8 cellular contexts compared by ENCODE assay signal in the genomic region with DNA sequence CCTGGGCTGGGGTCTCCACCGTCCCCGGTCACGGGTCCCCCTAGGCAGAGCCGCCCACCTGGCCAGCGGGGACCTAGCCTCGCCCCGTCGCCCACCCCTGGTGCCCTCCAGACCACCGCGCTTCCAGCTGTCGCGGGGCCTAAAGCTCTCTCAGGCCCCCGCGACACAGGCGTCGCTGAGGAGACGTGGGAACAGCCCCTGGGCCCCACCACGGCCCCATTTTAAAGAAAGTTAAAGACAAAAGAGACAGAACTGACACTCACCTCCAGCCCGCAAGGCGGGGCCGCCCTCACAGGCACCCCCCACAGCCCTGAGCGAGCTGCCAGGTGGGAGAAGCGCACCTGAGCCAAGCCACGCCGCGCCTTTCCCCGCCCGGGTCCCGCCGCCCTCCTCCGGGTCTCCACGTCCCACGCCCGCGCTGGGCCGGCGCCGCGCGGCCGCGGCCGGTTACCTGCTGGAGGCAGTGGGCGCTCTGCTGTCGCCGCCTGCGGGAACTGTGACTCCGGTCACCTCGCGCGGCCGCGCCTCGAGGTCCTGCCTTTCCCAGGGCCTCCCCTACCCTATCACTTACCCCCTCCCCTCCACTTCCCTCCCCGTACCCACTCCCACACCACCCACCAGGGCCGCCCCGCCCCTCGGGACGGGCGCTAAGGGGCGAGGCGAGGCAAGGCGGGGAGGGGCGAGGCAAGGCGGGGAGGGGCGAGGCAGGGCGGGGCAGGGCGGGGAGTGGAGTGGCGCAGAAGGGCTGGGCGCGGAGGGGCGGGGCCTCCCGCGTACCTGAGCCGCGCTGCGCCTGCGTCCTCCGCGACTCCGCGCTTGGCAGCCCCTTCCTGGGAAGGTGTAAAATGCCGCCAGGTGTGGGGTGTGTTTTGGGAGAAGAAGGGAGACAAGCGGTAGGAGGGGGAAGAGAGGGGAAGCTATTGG. TPM values are rescaled to one million over a fixed set of nuclear protein-coding genes. Genes with fewer than 3 reads are reported as not detected.
DNase-seq lines count a peak whose midpoint lies in the region; ATAC-seq, FAIRE-seq and TF ChIP-seq lines count a peak whose summit lies in the region.
"Had no signal": no experiment of that assay in that cellular context is flagged by ENCODE, and none has a peak within 500 bp of the region (broad histone marks: within the 10 kb centered on the region; RNA-seq: fewer than 3 reads in every experiment).

No MANE protein-coding gene starts in this region.

- TF ChIP-seq CTCF in gastrocnemius medialis (IDR thresholded peaks at IDR 0.05 in 4 of 5, conservative IDR thresholded peaks at IDR 0.05 in 1 of 5): no peak

- H3K9me3 ChIP-seq in gastrocnemius medialis: no peaks in the 10 kb centered on the region

- peak; percentile 24 to 48 for TF ChIP-seq POLR2A in gastrocnemius medialis (IDR thresholded peaks at IDR 0.05)

- H3K27me3 ChIP-seq in gastrocnemius medialis: peaks cover 19 to 31% (median 26%) of the 10 kb centered on the region in 3 donors

- peak; percentile 78 for ATAC-seq in GM19035 (IDR thresholded peaks at IDR 0.05; ENCODE audit: unreplicated experiment)
- ATAC-seq in HG03354 (IDR thresholded peaks at IDR 0.05; ENCODE audit: poor library complexity, severe bottlenecking, unreplicated experiment): peak; percentile 62
- peak; percentile 97 for ATAC-seq in left ventricle myocardium superior
- ATAC-seq in gastrocnemius medialis: peak; percentile 79 to 80

- H3K4me3 ChIP-seq in gastrocnemius medialis: peak overlapping the region; percentile 42 to 56 (median 54)

- intact Hi-C loops in left ventricle myocardium superior (cut with micrococcal nuclease): no loop called here
- intact Hi-C loops in gastrocnemius medialis (cut with DNase I; ENCODE audit: low total_unique reads): no loop called here

- FAIRE-seq in RCC 7860 (lab: Jason Lieb, UNC): no peak
- FAIRE-seq: islet of Langerhans had no signal

- peaks cover 0 to 5% of the 10 kb centered on the region in 2 donors for H3K4me1 ChIP-seq in gastrocnemius medialis

- in situ Hi-C loops in gastrocnemius medialis (cut with MboI; ENCODE audit: low sequenced_read_pairs in 4 of 4): no loop called here

- no peaks in the 10 kb centered on the region for H3K36me3 ChIP-seq in gastrocnemius medialis

- peak overlapping the region; percentile 58 to 71 (median 68) for H3K27ac ChIP-seq in gastrocnemius medialis

- DNase-seq in NOMO-1 treated with dmso at 0.1 percent for 144 hours (lab: John Stamatoyannopoulos, UW; ENCODE audit: unreplicated experiment) (peak; percentile 11), activated gamma-delta T cell (lab: John Stamatoyannopoulos, UW) (peak; percentile 81), left ventricle myocardium superior (peak; percentile 82), gastrocnemius medialis (peak; percentile 43 to 58), RCC 7860 (ENCODE audit: low spot score) (no peak)

RNA-seq across cellular contexts. Expression of a gene that starts 31.2 kb away (rescaled TPM):
- total RNA-seq in left ventricle myocardium superior: 9.2 TPM
- total RNA-seq in gastrocnemius medialis: 10 to 100 TPM in 1 of 4 donors, 1 to 10 TPM in 3; 3.2 to 11.9 (median 7.2) TPM
